10 cellular contexts compared by ENCODE assay signal in genomic region chr18:74476154-74476553, GRCh38. TPM values are rescaled to one million over a fixed set of nuclear protein-coding genes. Genes with fewer than 3 reads are reported as not detected.
DNase-seq lines count a peak whose midpoint lies in the region; ATAC-seq and TF ChIP-seq lines count a peak whose summit lies in the region.
"Had no signal": no experiment of that assay in that cellular context is flagged by ENCODE, and none has a peak within 500 bp of the region (broad histone marks: within the 10 kb centered on the region; RNA-seq: fewer than 3 reads in every experiment).

No MANE protein-coding gene starts in this region.

- peaks cover 3% of the 10 kb centered on the region for H3K4me1 Mint-ChIP-seq in activated naive CD8-positive, alpha-beta T cell treated with anti-CD3 and anti-CD28 coated beads, Interleukin-2, amount 50 U/mL, for 24 hours
- peaks cover 6% of the 10 kb centered on the region for H3K4me1 Mint-ChIP-seq in activated naive CD8-positive, alpha-beta T cell treated with anti-CD3 and anti-CD28 coated beads for 36 hours

- intact Hi-C loops in left ventricle myocardium superior (cut with micrococcal nuclease): no loop called here
- intact Hi-C loops in uterus (cut with DNase I; ENCODE audit: low total_unique reads): no loop called here

- H3K36me3 Mint-ChIP-seq in activated naive CD8-positive, alpha-beta T cell treated with anti-CD3 and anti-CD28 coated beads, Interleukin-2, amount 50 U/mL, for 24 hours (ENCODE audit: low read depth): no peaks in the 10 kb centered on the region
- no peaks in the 10 kb centered on the region for H3K36me3 Mint-ChIP-seq in activated naive CD8-positive, alpha-beta T cell treated with anti-CD3 and anti-CD28 coated beads for 36 hours
- H3K36me3 Mint-ChIP-seq: activated naive CD8-positive, alpha-beta T cell treated with anti-CD3 and anti-CD28 coated beads, Interleukin-2, amount 10 ng/mL, durations not matched to agents 7 days and 5 days had no signal

- H3K27me3 Mint-ChIP-seq in activated naive CD8-positive, alpha-beta T cell treated with anti-CD3 and anti-CD28 coated beads, Interleukin-2, amount 50 U/mL, for 24 hours: peaks cover 3% of the 10 kb centered on the region
- H3K27me3 Mint-ChIP-seq in activated naive CD8-positive, alpha-beta T cell treated with anti-CD3 and anti-CD28 coated beads for 36 hours: no peaks in the 10 kb centered on the region

- no peak overlapping the region for H3K27ac Mint-ChIP-seq in activated naive CD8-positive, alpha-beta T cell treated with anti-CD3 and anti-CD28 coated beads, Interleukin-2, amount 50 U/mL, for 24 hours
- no peak overlapping the region for H3K27ac Mint-ChIP-seq in activated naive CD8-positive, alpha-beta T cell treated with anti-CD3 and anti-CD28 coated beads for 36 hours
- H3K27ac Mint-ChIP-seq: activated naive CD8-positive, alpha-beta T cell treated with anti-CD3 and anti-CD28 coated beads, Interleukin-2, amount 10 ng/mL, durations not matched to agents 7 days and 5 days had no signal

- H3K4me3 Mint-ChIP-seq in activated naive CD8-positive, alpha-beta T cell treated with anti-CD3 and anti-CD28 coated beads, Interleukin-2, amount 50 U/mL, for 24 hours: no peak overlapping the region
- no peak overlapping the region for H3K4me3 Mint-ChIP-seq in activated naive CD8-positive, alpha-beta T cell treated with anti-CD3 and anti-CD28 coated beads for 36 hours
- H3K4me3 Mint-ChIP-seq: activated naive CD8-positive, alpha-beta T cell treated with anti-CD3 and anti-CD28 coated beads, Interleukin-2, amount 10 ng/mL, durations not matched to agents 7 days and 5 days had no signal

- no peak for TF ChIP-seq POLR2A in uterus (IDR thresholded peaks at IDR 0.05)

- no peak for ATAC-seq in activated naive CD8-positive, alpha-beta T cell treated with anti-CD3 and anti-CD28 coated beads, Interleukin-2, amount 50 U/mL, for 24 hours
- peak; percentile 59 for ATAC-seq in left ventricle myocardium superior
- ATAC-seq in HG02678 (IDR thresholded peaks at IDR 0.05; ENCODE audit: unreplicated experiment): no peak

- H3K9me3 ChIP-seq in uterus: no peaks in the 10 kb centered on the region

- H3K9me3 Mint-ChIP-seq in activated naive CD8-positive, alpha-beta T cell treated with anti-CD3 and anti-CD28 coated beads, Interleukin-2, amount 50 U/mL, for 24 hours: no peaks in the 10 kb centered on the region
- no peaks in the 10 kb centered on the region for H3K9me3 Mint-ChIP-seq in activated naive CD8-positive, alpha-beta T cell treated with anti-CD3 and anti-CD28 coated beads for 36 hours
- H3K9me3 Mint-ChIP-seq: activated naive CD8-positive, alpha-beta T cell treated with anti-CD3 and anti-CD28 coated beads, Interleukin-2, amount 10 ng/mL, durations not matched to agents 7 days and 5 days had no signal

- no peaks in the 10 kb centered on the region for H3K27me3 ChIP-seq in uterus

- DNase-seq in activated naive CD8-positive, alpha-beta T cell treated with anti-CD3 and anti-CD28 coated beads, Interleukin-2, amount 50 U/mL, for 24 hours: peak; percentile 26
- no peak for DNase-seq in activated naive CD8-positive, alpha-beta T cell treated with anti-CD3 and anti-CD28 coated beads for 36 hours
- DNase-seq in left ventricle myocardium superior (peak; percentile 55), uterus (peak; percentile 25 to 52), GM19240 (ENCODE audit: insufficient read length, low spot score) (no peak)
- no peak for DNase-seq in activated effector memory CD4-positive, alpha-beta T cell treated with Interleukin-2 at 50 U/mL for 16 hours
- DNase-seq: activated naive CD8-positive, alpha-beta T cell treated with anti-CD3 and anti-CD28 coated beads, Interleukin-2, amount 10 ng/mL, durations not matched to agents 7 days and 5 days had no signal

- no peaks in the 10 kb centered on the region for H3K36me3 ChIP-seq in uterus

- no peaks in the 10 kb centered on the region for H3K4me1 ChIP-seq in uterus

- TF ChIP-seq CTCF in VCaP (conservative IDR thresholded peaks at IDR 0.05) (peak; percentile 55), uterus (IDR thresholded peaks at IDR 0.05) (peak; percentile 42 to 62 (median 44))

- H3K4me3 ChIP-seq in uterus: no peak overlapping the region

- H3K27ac ChIP-seq in VCaP (no peak overlapping the region), uterus (no peak overlapping the region)

RNA-seq across cellular contexts. Expression of gene DIPK1C, which starts 19.0 kb away (rescaled TPM):
- total RNA-seq in activated naive CD8-positive, alpha-beta T cell treated with anti-CD3 and anti-CD28 coated beads for 36 hours: not detected
- total RNA-seq in left ventricle myocardium superior (6.3 TPM), uterus (1 to 10 TPM in 1 of 4 donors, under 1 TPM in 1, not detected in 2; 0.12 to 9.1 TPM)
- total RNA-seq: activated naive CD8-positive, alpha-beta T cell treated with anti-CD3 and anti-CD28 coated beads, Interleukin-2, amount 10 ng/mL, durations not matched to agents 7 days and 5 days; pulmonary artery endothelial cell had no signal

RNA-seq across cellular contexts. Expression of gene CNDP2, which starts 20.0 kb away (rescaled TPM):
- 100 to 1,000 TPM; 201 to 207 TPM for total RNA-seq in activated naive CD8-positive, alpha-beta T cell treated with anti-CD3 and anti-CD28 coated beads for 36 hours
- total RNA-seq in left ventricle myocardium superior (63.5 TPM), uterus (100 to 1,000 TPM in 2 of 4 donors, 10 to 100 TPM in 2; 56.2 to 149 (median 110) TPM)

RNA-seq across cellular contexts. Expression of gene CNDP1, which starts 58.1 kb away (rescaled TPM):
- not detected for total RNA-seq in activated naive CD8-positive, alpha-beta T cell treated with anti-CD3 and anti-CD28 coated beads for 36 hours
- total RNA-seq in left ventricle myocardium superior (not detected), uterus (1 to 10 TPM in 1 of 4 donors, under 1 TPM in 2, not detected in 1; 0.24 to 1.0 (median 0.90) TPM)
- total RNA-seq: activated naive CD8-positive, alpha-beta T cell treated with anti-CD3 and anti-CD28 coated beads, Interleukin-2, amount 10 ng/mL, durations not matched to agents 7 days and 5 days; pulmonary artery endothelial cell had no signal

Comparison
In these comparisons a context has a peak if more than half of its experiments do, and no peak if none do; other contexts are left out.
1. DNase-seq: peak in activated naive CD8-positive, alpha-beta T cell treated with anti-CD3 and anti-CD28 coated beads, Interleukin-2, amount 50 U/mL, for 24 hours (single experiment), left ventricle myocardium superior (single experiment) and uterus (2 of 2); none in activated naive CD8-positive, alpha-beta T cell treated with anti-CD3 and anti-CD28 coated beads for 36 hours (single experiment), activated effector memory CD4-positive, alpha-beta T cell treated with Interleukin-2 at 50 U/mL for 16 hours (single experiment) and GM19240 (single experiment).